Comparison of ENCODE assay signal across 8 cellular contexts in the genomic region with DNA sequence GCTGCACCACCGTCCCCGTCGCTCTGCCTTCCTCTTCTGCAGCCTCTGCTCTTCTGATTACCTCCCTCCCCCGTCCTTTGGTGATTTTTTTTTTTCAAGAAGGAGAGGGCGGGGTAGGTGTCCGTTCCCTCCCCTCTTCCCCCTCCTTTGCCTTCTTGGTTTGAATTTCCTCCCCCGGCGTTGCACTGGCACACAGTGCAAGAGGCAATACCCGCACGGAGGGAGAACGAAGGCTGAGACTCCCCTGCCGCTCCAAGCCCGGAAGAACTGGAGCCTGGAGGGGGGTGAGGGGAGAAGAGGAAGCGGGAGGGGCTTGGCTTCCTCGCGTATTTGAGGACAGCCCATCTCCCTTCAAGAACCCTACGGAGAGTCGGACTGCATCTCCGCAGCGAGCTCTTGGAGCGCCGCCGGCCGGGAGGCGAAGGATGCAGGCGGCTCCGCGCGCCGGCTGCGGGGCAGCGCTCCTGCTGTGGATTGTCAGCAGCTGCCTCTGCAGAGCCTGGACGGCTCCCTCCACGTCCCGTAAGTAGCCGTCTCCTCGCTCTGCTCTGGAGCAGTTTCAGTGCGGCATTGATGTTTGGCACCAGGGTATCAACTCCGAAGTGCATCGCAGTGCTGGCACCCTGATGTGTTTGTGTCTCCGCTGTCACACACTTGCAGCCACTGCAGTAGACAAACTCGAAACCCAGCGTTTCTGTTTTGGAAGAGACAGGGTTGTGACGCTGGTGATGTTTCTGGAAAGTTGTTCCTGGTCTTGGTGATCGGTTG. TPM values are rescaled to one million over a fixed set of nuclear protein-coding genes. Genes with fewer than 3 reads are reported as not detected.
A peak's percentile ranks its signal among the peaks of the same experiment; 100 is the strongest.
DNase-seq lines count a peak whose midpoint lies in the region; ATAC-seq and TF ChIP-seq lines count a peak whose summit lies in the region.

TSS of gene CNTNAP2 (plus strand) at position 350 of the 768 bp plus-strand sequence. CDS start at position 426, 76 bp downstream.

- peaks cover 23% of the 10 kb centered on the region for H3K27me3 Mint-ChIP-seq in activated CD4-positive, alpha-beta T cell treated with anti-CD3 and anti-CD28 coated beads, Interleukin-2, amount 10 ng/mL, durations not matched to agents 24 days and 14 days
- peaks cover 22% of the 10 kb centered on the region for H3K27me3 Mint-ChIP-seq in brain
- H3K27me3 Mint-ChIP-seq in stimulated activated naive B cell treated with anti-CD40 and anti-IgM and Interleukin-4, amounts not matched to agents 10 μg/mL and 1 μg/mL and 100 μg/mL, for 72 hours = peaks cover 34 to 36% of the 10 kb centered on the region in 2 donors

- no peak for DNase-seq in activated CD4-positive, alpha-beta T cell treated with anti-CD3 and anti-CD28 coated beads, Interleukin-2, amount 10 ng/mL, durations not matched to agents 24 days and 14 days
- no peak for DNase-seq in activated CD4-positive, alpha-beta T cell treated with anti-CD3 and anti-CD28 coated beads for 1 hour
- DNase-seq in NCI-H2227 (lab: John Stamatoyannopoulos, UW; ENCODE audit: unreplicated experiment) (peak; percentile 89), iPS-NIHi11 (ENCODE audit: low spot score) (peak; percentile 55)
- DNase-seq in stimulated activated naive B cell treated with anti-CD40 and anti-IgM and Interleukin-4, amounts not matched to agents 10 μg/mL and 1 μg/mL and 100 μg/mL, for 72 hours = no peak

- ATAC-seq in stimulated activated naive B cell treated with anti-CD40 and anti-IgM and Interleukin-4, amounts not matched to agents 10 μg/mL and 1 μg/mL and 100 μg/mL, for 72 hours (replicated peaks) = peak in 1 of 2 donors; percentile 29
- ATAC-seq in GM19035 (IDR thresholded peaks at IDR 0.05; ENCODE audit: unreplicated experiment) (no peak), GM19467 (IDR thresholded peaks at IDR 0.05; ENCODE audit: unreplicated experiment) (no peak)

- intact Hi-C loops in activated CD4-positive, alpha-beta T cell treated with anti-CD3 and anti-CD28 coated beads, Interleukin-2, amount 10 ng/mL, durations not matched to agents 24 days and 14 days (cut with micrococcal nuclease) = no loop called here

- TF ChIP-seq CTCF in brain (conservative IDR thresholded peaks at IDR 0.05) = no peak

- no peaks in the 10 kb centered on the region for H3K9me3 Mint-ChIP-seq in activated CD4-positive, alpha-beta T cell treated with anti-CD3 and anti-CD28 coated beads, Interleukin-2, amount 10 ng/mL, durations not matched to agents 24 days and 14 days
- peaks cover 0 to 7% (median 0%) of the 10 kb centered on the region in 5 experiments for H3K9me3 Mint-ChIP-seq in brain
- H3K9me3 Mint-ChIP-seq in stimulated activated naive B cell treated with anti-CD40 and anti-IgM and Interleukin-4, amounts not matched to agents 10 μg/mL and 1 μg/mL and 100 μg/mL, for 72 hours = no peaks in the 10 kb centered on the region

- peak within 1 kb of the TSS; percentile 61 for H3K4me3 Mint-ChIP-seq in activated CD4-positive, alpha-beta T cell treated with anti-CD3 and anti-CD28 coated beads, Interleukin-2, amount 10 ng/mL, durations not matched to agents 24 days and 14 days
- H3K4me3 Mint-ChIP-seq in brain = peak within 1 kb of the TSS; percentile 88 to 97 (median 89)
- peak within 1 kb of the TSS; percentile 83 to 88 for H3K4me3 Mint-ChIP-seq in stimulated activated naive B cell treated with anti-CD40 and anti-IgM and Interleukin-4, amounts not matched to agents 10 μg/mL and 1 μg/mL and 100 μg/mL, for 72 hours

- no peaks in the 10 kb centered on the region for H3K36me3 Mint-ChIP-seq in activated CD4-positive, alpha-beta T cell treated with anti-CD3 and anti-CD28 coated beads, Interleukin-2, amount 10 ng/mL, durations not matched to agents 24 days and 14 days (ENCODE audit: low read depth)
- no peaks in the 10 kb centered on the region for H3K36me3 Mint-ChIP-seq in brain
- no peaks in the 10 kb centered on the region for H3K36me3 Mint-ChIP-seq in stimulated activated naive B cell treated with anti-CD40 and anti-IgM and Interleukin-4, amounts not matched to agents 10 μg/mL and 1 μg/mL and 100 μg/mL, for 72 hours

- no peak within 1 kb of the TSS for H3K27ac Mint-ChIP-seq in activated CD4-positive, alpha-beta T cell treated with anti-CD3 and anti-CD28 coated beads, Interleukin-2, amount 10 ng/mL, durations not matched to agents 24 days and 14 days
- H3K27ac Mint-ChIP-seq in brain = peak within 1 kb of the TSS; percentile 63 to 95 (median 92)
- H3K27ac Mint-ChIP-seq in stimulated activated naive B cell treated with anti-CD40 and anti-IgM and Interleukin-4, amounts not matched to agents 10 μg/mL and 1 μg/mL and 100 μg/mL, for 72 hours = no peak within 1 kb of the TSS

- peaks cover 2% of the 10 kb centered on the region for H3K4me1 Mint-ChIP-seq in activated CD4-positive, alpha-beta T cell treated with anti-CD3 and anti-CD28 coated beads, Interleukin-2, amount 10 ng/mL, durations not matched to agents 24 days and 14 days
- H3K4me1 Mint-ChIP-seq in brain = peaks cover 15% of the 10 kb centered on the region
- H3K4me1 Mint-ChIP-seq in stimulated activated naive B cell treated with anti-CD40 and anti-IgM and Interleukin-4, amounts not matched to agents 10 μg/mL and 1 μg/mL and 100 μg/mL, for 72 hours = peaks cover 13 to 20% of the 10 kb centered on the region in 2 donors

RNA-seq across cellular contexts. Expression of gene CNTNAP2, which starts in this region (rescaled TPM):
- total RNA-seq in activated CD4-positive, alpha-beta T cell treated with anti-CD3 and anti-CD28 coated beads, Interleukin-2, amount 10 ng/mL, durations not matched to agents 24 days and 14 days = not detected in 2 replicates
- 145 TPM for polyA plus RNA-seq in brain (ENCODE audit: insufficient read depth, low read depth, low replicate concordance)

Comparison
In these comparisons a context has a peak if more than half of its experiments do, and no peak if none do; other contexts are left out.
1. DNase-seq: peak in NCI-H2227 (single experiment) and iPS-NIHi11 (single experiment); none in activated CD4-positive, alpha-beta T cell treated with anti-CD3 and anti-CD28 coated beads, Interleukin-2, amount 10 ng/mL, durations not matched to agents 24 days and 14 days (single experiment), activated CD4-positive, alpha-beta T cell treated with anti-CD3 and anti-CD28 coated beads for 1 hour (single experiment) and stimulated activated naive B cell treated with anti-CD40 and anti-IgM and Interleukin-4, amounts not matched to agents 10 μg/mL and 1 μg/mL and 100 μg/mL, for 72 hours (single experiment).
2. H3K27ac Mint-ChIP-seq: peak in brain (5 of 5); none in activated CD4-positive, alpha-beta T cell treated with anti-CD3 and anti-CD28 coated beads, Interleukin-2, amount 10 ng/mL, durations not matched to agents 24 days and 14 days (single experiment) and stimulated activated naive B cell treated with anti-CD40 and anti-IgM and Interleukin-4, amounts not matched to agents 10 μg/mL and 1 μg/mL and 100 μg/mL, for 72 hours (single experiment).
3. Peak in every context shown above with its lines, with median percentiles within 50 percentile points of each other: H3K4me3 Mint-ChIP-seq.